Comparison of ENCODE assay signal across 8 cellular contexts in the genomic region with DNA sequence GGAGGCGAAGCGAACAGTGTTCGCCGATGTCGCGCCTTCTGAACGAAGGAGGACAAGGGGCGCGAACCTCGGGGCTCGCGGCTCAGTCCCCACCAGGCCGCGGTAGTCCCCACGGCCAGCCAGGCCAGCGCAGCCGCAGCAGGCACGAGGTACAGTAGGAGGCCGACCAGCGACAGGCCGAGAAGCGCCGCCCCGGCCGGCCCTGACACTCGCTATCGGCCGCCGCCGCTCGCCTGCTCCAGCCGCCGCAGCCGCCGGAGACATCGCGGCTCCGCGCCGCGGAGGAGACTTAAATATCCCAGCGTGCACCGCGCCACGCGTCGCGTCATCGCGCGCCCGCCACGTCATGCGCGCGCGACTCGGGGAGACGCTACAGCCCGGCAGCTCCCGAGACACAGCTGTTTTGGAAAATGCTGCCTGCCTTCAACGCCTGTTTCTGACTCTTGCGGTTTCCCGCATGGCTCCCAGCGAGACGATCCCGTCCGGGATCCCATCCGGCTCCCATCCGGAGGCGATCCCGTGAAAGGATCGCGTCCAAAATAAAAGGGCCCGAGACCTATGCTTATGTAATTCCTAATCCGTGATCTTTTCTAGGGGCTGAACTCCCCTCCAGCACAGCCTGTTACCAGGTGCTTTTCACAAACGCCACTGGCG. TPM values are rescaled to one million over a fixed set of nuclear protein-coding genes. Genes with fewer than 3 reads are reported as not detected.
DNase-seq lines count a peak whose midpoint lies in the region; ATAC-seq and TF ChIP-seq lines count a peak whose summit lies in the region.
"Not testable (repeated sequence)": the region's sequence is repeated elsewhere in the genome, so short reads cannot be mapped to it uniquely, and the experiment has no call there.

TSS of gene POMZP3 (minus strand) at position 291 of the 654 bp plus-strand sequence. CDS start 1,215 bp downstream, outside the sequence.

- H3K27me3 ChIP-seq in CD4-positive, alpha-beta memory T cell (ENCODE audit: insufficient read depth, low read length), result not testable (repeated sequence)

- H3K4me1 Mint-ChIP-seq in CD4-positive, alpha-beta memory T cell, result peaks cover 2 to 10% (median 5%) of the 10 kb centered on the region in 4 donors
- H3K4me1 Mint-ChIP-seq in memory B cell, result not testable (repeated sequence)

- H3K27me3 Mint-ChIP-seq in CD4-positive, alpha-beta memory T cell; memory B cell: not testable (repeated sequence)

- CTCF ChIA-PET in CD4-positive, alpha-beta memory T cell (lab: Charles Lee; ENCODE audit: partially characterized antibody), result not testable (repeated sequence)

- peak within 1 kb of the TSS; percentile 47 to 57 for H3K4me3 ChIP-seq in CD4-positive, alpha-beta memory T cell (ENCODE audit: low read length in 2 of 2)

- not testable (repeated sequence) for H3K9me3 ChIP-seq in CD4-positive, alpha-beta memory T cell (ENCODE audit: control insufficient read depth in 1 of 2, low read length in 2 of 2)

- H3K9me3 Mint-ChIP-seq in CD4-positive, alpha-beta memory T cell; memory B cell: not testable (repeated sequence)

- ATAC-seq in GM19467 (IDR thresholded peaks at IDR 0.05; ENCODE audit: unreplicated experiment) (peak; percentile 69), HG03280 (IDR thresholded peaks at IDR 0.05; ENCODE audit: unreplicated experiment) (peak; percentile 75), memory B cell (ENCODE audit: low read depth) (peak; percentile 95)

- peak within 1 kb of the TSS; percentile 92 to 99 (median 94) for H3K4me3 Mint-ChIP-seq in CD4-positive, alpha-beta memory T cell
- H3K4me3 Mint-ChIP-seq in memory B cell, result peak within 1 kb of the TSS; percentile 94

- peak; percentile 43 to 74 (median 66) for DNase-seq in CD4-positive, alpha-beta memory T cell
- DNase-seq in activated T-helper 1 cell treated with Interleukin-2 at 50 U/mL for 16 hours (ENCODE audit: low read depth) (peak; percentile 19), memory B cell (ENCODE audit: low spot score in 2 of 2) (peak; percentile 15 to 54)
- not testable (repeated sequence) for DNase-seq in epithelial cell of prostate (ENCODE audit: low read depth, low spot score)
- DNase-seq in stimulated activated CD4-positive, alpha-beta T cell treated with anti-CD3 and anti-CD28 coated beads, Interleukin-4, amount 100 ng/mL, for 24 hours, result peak; percentile 49

- H3K27ac ChIP-seq in CD4-positive, alpha-beta memory T cell (ENCODE audit: low read depth, low read length), result peak within 1 kb of the TSS; percentile 78
- peak within 1 kb of the TSS; percentile 61 for H3K27ac ChIP-seq in epithelial cell of prostate

- intact Hi-C loops in CD4-positive, alpha-beta memory T cell (cut with micrococcal nuclease), result not testable (repeated sequence)

- peak within 1 kb of the TSS; percentile 95 to 99 (median 98) for H3K27ac Mint-ChIP-seq in CD4-positive, alpha-beta memory T cell
- peak within 1 kb of the TSS; percentile 92 for H3K27ac Mint-ChIP-seq in memory B cell

- H3K4me1 ChIP-seq in CD4-positive, alpha-beta memory T cell (ENCODE audit: insufficient read depth, low read length), result not testable (repeated sequence)

- POLR2A ChIA-PET in CD4-positive, alpha-beta memory T cell (lab: Charles Lee; ENCODE audit: partially characterized antibody), result not testable (repeated sequence)

- H3K36me3 ChIP-seq in CD4-positive, alpha-beta memory T cell (ENCODE audit: insufficient read depth, low read length), result not testable (repeated sequence)

- H3K36me3 Mint-ChIP-seq in CD4-positive, alpha-beta memory T cell; memory B cell: not testable (repeated sequence)

TF ChIP-seq in PFSK-1, 5 proteins besides CTCF, POLR2A, EP300 and RAD21:
- TF ChIP-seq POLR2AphosphoS5 (IDR thresholded peaks at IDR 0.05; ENCODE audit: low read depth, low read length), result 0 out of 2 replicates have a peak, but pooled peaks have one; percentile 26

RNA-seq across cellular contexts. Expression of gene POMZP3, which starts in this region (rescaled TPM):
- 10 to 100 TPM; 20.4 to 21.6 TPM for total RNA-seq in CD4-positive, alpha-beta memory T cell
- polyA plus RNA-seq in CD4-positive, alpha-beta memory T cell, result 1 to 10 TPM; 3.2 to 9.6 TPM
- polyA plus RNA-seq in PFSK-1 (2012; ENCODE audit: insufficient read length, low read depth), result 24.7 TPM
